8 cellular contexts compared by ENCODE assay signal in the genomic region with DNA sequence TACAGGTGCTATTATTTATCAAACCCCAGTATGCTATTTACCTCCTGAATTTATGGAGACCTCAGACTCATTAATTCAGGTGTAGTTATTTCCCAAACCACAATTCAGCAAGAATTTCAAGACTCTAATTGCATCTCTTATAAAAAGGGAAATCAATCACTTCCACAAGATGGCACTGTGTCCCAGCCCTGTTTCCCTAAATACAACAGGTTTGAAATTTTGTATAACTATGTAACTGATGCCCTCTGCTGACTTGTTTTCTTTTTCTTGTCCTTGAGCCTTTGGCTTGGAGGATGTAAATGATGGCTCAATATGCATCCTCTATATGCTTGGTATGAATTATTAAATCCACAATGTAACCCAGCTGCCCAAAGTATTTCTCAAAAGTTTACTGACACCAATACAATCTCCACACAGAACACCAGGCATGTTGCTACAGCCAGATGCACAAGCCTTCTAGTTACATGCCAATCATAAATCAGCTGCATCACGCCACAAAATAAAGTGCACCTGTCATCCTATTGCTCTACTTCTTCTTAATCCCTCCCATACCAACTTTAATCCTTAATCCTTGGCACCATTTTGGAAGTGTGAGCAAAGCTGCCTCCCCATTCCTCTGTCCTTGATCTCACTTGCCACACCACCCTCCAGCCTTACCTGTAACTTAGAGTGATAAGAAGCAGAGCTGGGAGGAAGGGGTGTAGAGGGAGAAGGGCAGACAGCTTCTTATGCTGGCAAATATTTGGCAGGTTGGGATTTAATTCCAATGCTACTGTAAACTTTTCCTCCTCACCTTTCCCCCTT. TPM values are rescaled to one million over a fixed set of nuclear protein-coding genes. Genes with fewer than 3 reads are reported as not detected.
A peak's percentile ranks its signal among the peaks of the same experiment; 100 is the strongest.
DNase-seq lines count a peak whose midpoint lies in the region; ATAC-seq and TF ChIP-seq lines count a peak whose summit lies in the region.

No MANE protein-coding gene starts in this region.

- no peaks in the 10 kb centered on the region for H3K36me3 ChIP-seq in uterus

- DNase-seq in GF-D8 (lab: John Stamatoyannopoulos, UW), result peak; percentile 38
- DNase-seq in NCI-H1105 treated with DMSO at 0.1 percent for 48 hours (lab: John Stamatoyannopoulos, UW), result peak; percentile 45
- DNase-seq in SKM-1 treated with dmso at 0.1 percent for 144 hours (lab: John Stamatoyannopoulos, UW; ENCODE audit: unreplicated experiment), result peak; percentile 62
- DNase-seq in coronary artery (ENCODE audit: low spot score), result no peak
- DNase-seq in lung microvascular endothelial cell (ENCODE audit: low read depth in 2 of 2), result peak; percentile 74 to 81
- DNase-seq in uterus, result peak in 1 of 2 donors; percentile 42

- TF ChIP-seq POLR2A in uterus (IDR thresholded peaks at IDR 0.05), result no peak

- intact Hi-C loops in uterus (cut with DNase I; ENCODE audit: low total_unique reads), result no loop called here

- no peaks in the 10 kb centered on the region for H3K4me1 ChIP-seq in uterus

- no peaks in the 10 kb centered on the region for H3K9me3 ChIP-seq in uterus

- no peaks in the 10 kb centered on the region for H3K27me3 ChIP-seq in uterus

- no peak overlapping the region for H3K27ac ChIP-seq in 22Rv1
- no peak overlapping the region for H3K27ac ChIP-seq in coronary artery
- no peak overlapping the region for H3K27ac ChIP-seq in uterus

- H3K4me3 ChIP-seq in coronary artery (no peak overlapping the region), uterus (no peak overlapping the region)

- no peak for ATAC-seq in GM19397 (IDR thresholded peaks at IDR 0.05; ENCODE audit: unreplicated experiment)

- TF ChIP-seq CTCF in 22Rv1 (IDR thresholded peaks at IDR 0.05) (peak; percentile 99), coronary artery (IDR thresholded peaks at IDR 0.05) (peak; percentile 52), uterus (IDR thresholded peaks at IDR 0.05) (peak; percentile 68 to 71 (median 70))

RNA-seq across cellular contexts. Expression of a gene that starts 9.0 kb away (rescaled TPM):
- not detected in 2 replicates for total RNA-seq in lung microvascular endothelial cell
- not detected for total RNA-seq in uterus

RNA-seq across cellular contexts. Expression of a gene that starts 14.3 kb away (rescaled TPM):
- total RNA-seq in lung microvascular endothelial cell, result 13.5 and 18.8 TPM in 2 replicates
- total RNA-seq in uterus, result 10 to 100 TPM in 3 of 4 donors, 1 to 10 TPM in 1; 8.2 to 83.3 (median 31.3) TPM
